Comparison of ENCODE assay signal across 22 cellular contexts in genomic region chr1:16977377-16977776, GRCh38. TPM values are rescaled to one million over a fixed set of nuclear protein-coding genes. Genes with fewer than 3 reads are reported as not detected.
"Had no signal": no experiment of that assay in that cellular context is flagged by ENCODE, and none has a peak within 500 bp of the region (broad histone marks: within the 10 kb centered on the region; RNA-seq: fewer than 3 reads in every experiment).

No MANE protein-coding gene starts in this region.

- H3K9me3 Mint-ChIP-seq: activated naive CD4-positive, alpha-beta T cell treated with anti-CD3 and anti-CD28 coated beads for 36 hours; activated naive CD8-positive, alpha-beta T cell treated with anti-CD3 and anti-CD28 coated beads, Interleukin-2, amount 10 ng/mL, durations not matched to agents 7 days and 5 days; effector memory CD8-positive, alpha-beta T cell; natural killer cell treated with Interleukin-12 subunit alpha and Interleukin-12 subunit beta and Interleukin-15 and Interleukin-18, amount 100 ng/mL, for 72 hours; T-helper 2 cell treated with Interferon-gamma antibody and Interleukin-4, amounts not matched to agents 5 μg/mL and 100 μg/mL, for 36 hours had no signal

- H3K36me3 ChIP-seq: cardiac muscle cell, esophagus muscularis mucosa, gastrocnemius medialis, spleen, thyroid gland had no signal

- H3K27ac ChIP-seq: cardiac muscle cell, gastrocnemius medialis, spleen had no signal

- ATAC-seq: effector memory CD8-positive, alpha-beta T cell; gastrocnemius medialis; left ventricle myocardium superior; natural killer cell treated with Interleukin-12 subunit alpha and Interleukin-12 subunit beta and Interleukin-15 and Interleukin-18, amount 100 ng/mL, for 72 hours had no signal

- H3K27me3 ChIP-seq: cardiac muscle cell, thyroid gland had no signal

- H3K9ac ChIP-seq: SK-N-SH had no signal

- H3K27ac Mint-ChIP-seq: activated naive CD4-positive, alpha-beta T cell treated with anti-CD3 and anti-CD28 coated beads for 36 hours; activated naive CD8-positive, alpha-beta T cell treated with anti-CD3 and anti-CD28 coated beads, Interleukin-2, amount 10 ng/mL, durations not matched to agents 7 days and 5 days; natural killer cell treated with Interleukin-12 subunit alpha and Interleukin-12 subunit beta and Interleukin-15 and Interleukin-18, amount 100 ng/mL, for 72 hours; progenitor cell of endocrine pancreas; T-helper 2 cell treated with Interferon-gamma antibody and Interleukin-4, amounts not matched to agents 5 μg/mL and 100 μg/mL, for 36 hours had no signal

- H3K4me1 ChIP-seq: gastrocnemius medialis had no signal

- H3K4me3 Mint-ChIP-seq: activated naive CD4-positive, alpha-beta T cell treated with anti-CD3 and anti-CD28 coated beads for 36 hours; activated naive CD8-positive, alpha-beta T cell treated with anti-CD3 and anti-CD28 coated beads, Interleukin-2, amount 10 ng/mL, durations not matched to agents 7 days and 5 days; effector memory CD8-positive, alpha-beta T cell; natural killer cell treated with Interleukin-12 subunit alpha and Interleukin-12 subunit beta and Interleukin-15 and Interleukin-18, amount 100 ng/mL, for 72 hours; T-helper 2 cell treated with Interferon-gamma antibody and Interleukin-4, amounts not matched to agents 5 μg/mL and 100 μg/mL, for 36 hours had no signal

- H3K36me3 Mint-ChIP-seq: activated naive CD8-positive, alpha-beta T cell treated with anti-CD3 and anti-CD28 coated beads, Interleukin-2, amount 10 ng/mL, durations not matched to agents 7 days and 5 days; natural killer cell treated with Interleukin-12 subunit alpha and Interleukin-12 subunit beta and Interleukin-15 and Interleukin-18, amount 100 ng/mL, for 72 hours had no signal

- H3K4me2 ChIP-seq: SK-N-SH had no signal

- DNase-seq: activated CD4-positive, alpha-beta T cell treated with anti-CD3 and anti-CD28 coated beads for 1 hour; activated CD4-positive, alpha-beta T cell treated with anti-CD3 and anti-CD28 coated beads, Interleukin-2, amount 50 U/mL, for 1 hour; activated effector memory CD4-positive, alpha-beta T cell treated with Interleukin-2 at 50 U/mL for 16 hours; activated naive CD4-positive, alpha-beta T cell treated with anti-CD3 and anti-CD28 coated beads for 36 hours; activated naive CD8-positive, alpha-beta T cell treated with anti-CD3 and anti-CD28 coated beads, Interleukin-2, amount 10 ng/mL, durations not matched to agents 7 days and 5 days; activated T-cell treated with anti-CD3 and anti-CD28 coated beads, Interleukin-2, amount 50 U/mL, for 48 hours; amniotic stem cell; dermis blood vessel endothelial cell; effector memory CD8-positive, alpha-beta T cell; gastrocnemius medialis; hypothalamus; left ventricle myocardium superior; SK-N-SH; spleen; stimulated activated CD4-positive, alpha-beta T cell treated with anti-CD3 and anti-CD28 coated beads, Interleukin-4, amount 100 ng/mL, for 24 hours; stimulated activated naive CD4-positive, alpha-beta T cell treated with Interleukin-2 at 50 U/mL for 16 hours; thyroid gland had no signal

- H3K9me3 ChIP-seq: esophagus muscularis mucosa, gastrocnemius medialis, SK-N-SH, spleen, thyroid gland had no signal

- H3K4me3 ChIP-seq: cardiac muscle cell, esophagus muscularis mucosa, gastrocnemius medialis, spleen, thyroid gland had no signal

RNA-seq across cellular contexts. Expression of gene MFAP2, which starts 3.0 kb away (rescaled TPM):
- total RNA-seq: activated naive CD4-positive, alpha-beta T cell treated with anti-CD3 and anti-CD28 coated beads for 36 hours; activated naive CD8-positive, alpha-beta T cell treated with anti-CD3 and anti-CD28 coated beads, Interleukin-2, amount 10 ng/mL, durations not matched to agents 7 days and 5 days; natural killer cell treated with Interleukin-12 subunit alpha and Interleukin-12 subunit beta and Interleukin-15 and Interleukin-18, amount 100 ng/mL, for 72 hours had no signal
